ENCODE assay signal across 9 cellular contexts in the genomic region with DNA sequence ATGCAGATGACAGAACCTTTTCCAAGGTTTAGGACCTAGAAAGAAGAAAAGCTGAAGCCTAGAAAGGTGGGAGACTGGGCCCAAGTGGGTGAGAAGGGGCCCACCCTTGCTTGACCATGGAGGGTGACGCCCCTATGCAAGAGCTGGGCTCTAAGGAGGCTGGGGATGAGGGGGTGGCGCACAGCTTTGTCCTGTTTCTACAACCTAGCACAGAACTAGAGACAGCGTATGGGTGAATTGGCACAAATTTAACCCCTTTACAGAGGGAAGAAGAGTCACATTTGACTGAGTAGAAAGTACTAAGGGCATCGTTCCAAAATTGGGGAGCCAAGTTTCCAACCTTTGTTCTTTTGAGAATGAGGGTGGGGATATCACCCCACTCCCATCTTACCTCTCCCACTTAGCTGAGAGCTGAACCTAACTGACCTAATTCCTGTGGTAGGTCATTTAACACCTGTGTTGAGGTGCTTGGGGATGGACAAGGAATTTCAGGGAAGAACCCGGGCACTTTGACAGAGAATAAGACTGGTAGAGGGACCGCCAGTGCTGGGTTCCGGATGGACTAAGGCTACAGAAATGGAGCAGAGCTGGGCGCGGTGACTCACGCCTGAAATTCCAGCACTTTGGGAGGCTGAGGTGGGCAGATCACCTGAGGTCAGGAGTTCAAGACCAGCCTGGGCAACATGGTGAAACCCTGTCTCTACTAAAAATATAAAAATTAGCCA. TPM values are rescaled to one million over a fixed set of nuclear protein-coding genes. Genes with fewer than 3 reads are reported as not detected.
DNase-seq lines count a peak whose midpoint lies in the region; ATAC-seq, FAIRE-seq and TF ChIP-seq lines count a peak whose summit lies in the region.
"Had no signal": no experiment of that assay in that cellular context is flagged by ENCODE, and none has a peak within 500 bp of the region (broad histone marks: within the 10 kb centered on the region; RNA-seq: fewer than 3 reads in every experiment).

No MANE protein-coding gene starts in this region.

- no peak for FAIRE-seq in GM12892 (lab: Jason Lieb, UNC)

- DNase-seq in GM12892 (ENCODE audit: insufficient read length) (no peak), NCI-H128 (lab: John Stamatoyannopoulos, UW; ENCODE audit: unreplicated experiment) (no peak), NCI-H748 treated with DMSO at 0.1 percent for 48 hours (lab: John Stamatoyannopoulos, UW) (no peak)
- DNase-seq in activated CD8-positive, alpha-beta T cell treated with anti-CD3 and anti-CD28 coated beads for 36 hours = no peak
- DNase-seq in stimulated activated CD8-positive, alpha-beta memory T cell treated with anti-CD3 and anti-CD28 coated beads, Interleukin-4, amount 100 ng/mL, for 48 hours = peak; percentile 50
- no peak for DNase-seq in activated CD4-positive, CD25-positive, alpha-beta regulatory T cell (lab: John Stamatoyannopoulos, UW)
- DNase-seq: NCI-H2029 treated with DMSO at 0.1 percent for 48 hours, T1000 had no signal

- no peak overlapping the region for H3K4me3 ChIP-seq in gastroesophageal sphincter

- POLR2A ChIA-PET in activated CD8-positive, alpha-beta T cell treated with anti-CD3 and anti-CD28 coated beads for 36 hours (lab: Charles Lee) = interaction anchor here (0.6 to 8.4 kb wide), 13 partner anchors 12 to 110 kb away, joined by 3 to 222 read pairs (median 3); a partner anchor contains a TSS

- H3K36me3 Mint-ChIP-seq in activated CD8-positive, alpha-beta T cell treated with anti-CD3 and anti-CD28 coated beads for 36 hours (ENCODE audit: low read depth) = peaks cover 44% of the 10 kb centered on the region

- CTCF ChIA-PET in activated CD8-positive, alpha-beta T cell treated with anti-CD3 and anti-CD28 coated beads for 36 hours (lab: Charles Lee) = interaction anchor here (1.0 to 1.6 kb wide), 2 partner anchors 31 to 66 kb away, joined by 3 to 4 read pairs; no protein-coding TSS in a partner anchor

- intact Hi-C loops in activated CD8-positive, alpha-beta T cell treated with anti-CD3 and anti-CD28 coated beads for 36 hours (cut with micrococcal nuclease) = no loop called here

- no peaks in the 10 kb centered on the region for H3K27me3 Mint-ChIP-seq in activated CD8-positive, alpha-beta T cell treated with anti-CD3 and anti-CD28 coated beads for 36 hours

- no peak for TF ChIP-seq CTCF in activated CD8-positive, alpha-beta T cell treated with anti-CD3 and anti-CD28 coated beads for 36 hours (IDR thresholded peaks at IDR 0.05)
- no peak for TF ChIP-seq CTCF in gastroesophageal sphincter (IDR thresholded peaks at IDR 0.05)

- WGBS in gastroesophageal sphincter (ENCODE audit: low coverage in 1 of 2), 2 donors = 80 to 87% methylated on average over 3 to 5 of the region's 10 CpGs

- no peaks in the 10 kb centered on the region for H3K27me3 ChIP-seq in gastroesophageal sphincter

- H3K4me1 Mint-ChIP-seq in activated CD8-positive, alpha-beta T cell treated with anti-CD3 and anti-CD28 coated beads for 36 hours (ENCODE audit: low read depth) = peaks cover 33% of the 10 kb centered on the region

- peaks cover 0 to 49% (median 27%) of the 10 kb centered on the region in 3 donors for H3K4me1 ChIP-seq in gastroesophageal sphincter

- no peaks in the 10 kb centered on the region for H3K9me3 ChIP-seq in gastroesophageal sphincter

- ATAC-seq in activated CD8-positive, alpha-beta T cell treated with anti-CD3 and anti-CD28 coated beads for 36 hours = no peak
- ATAC-seq in gastroesophageal sphincter = no peak

- no peak for TF ChIP-seq EP300 in gastroesophageal sphincter (IDR thresholded peaks at IDR 0.05)

- peaks cover 8 to 60% of the 10 kb centered on the region in 2 donors for H3K36me3 ChIP-seq in gastroesophageal sphincter

- peak; percentile 42 for TF ChIP-seq POLR2A in GM12892 (IDR thresholded peaks at IDR 0.05; ENCODE audit: low read depth, low read length)
- peak in 1 of 2 donors; percentile 10 for TF ChIP-seq POLR2A in gastroesophageal sphincter (IDR thresholded peaks at IDR 0.05)

- no peaks in the 10 kb centered on the region for H3K9me3 Mint-ChIP-seq in activated CD8-positive, alpha-beta T cell treated with anti-CD3 and anti-CD28 coated beads for 36 hours

- H3K27ac ChIP-seq in gastroesophageal sphincter = peak overlapping the region; percentile 59 to 100 (median 100)

- peak overlapping the region; percentile 9 for H3K27ac Mint-ChIP-seq in activated CD8-positive, alpha-beta T cell treated with anti-CD3 and anti-CD28 coated beads for 36 hours

- H3K4me3 Mint-ChIP-seq in activated CD8-positive, alpha-beta T cell treated with anti-CD3 and anti-CD28 coated beads for 36 hours = no peak overlapping the region

RNA-seq across cellular contexts. Expression of a gene that starts 5.3 kb away (rescaled TPM):
- 229 TPM for polyA plus RNA-seq in GM12892 (2012; ENCODE audit: missing spikeins)
- 100 to 1,000 TPM; 218 to 227 TPM for total RNA-seq in activated CD8-positive, alpha-beta T cell treated with anti-CD3 and anti-CD28 coated beads for 36 hours
- 100 to 1,000 TPM; 285 to 493 (median 341) TPM for total RNA-seq in gastroesophageal sphincter
